Comparison of ENCODE assay signal across 18 cellular contexts in the genomic region with DNA sequence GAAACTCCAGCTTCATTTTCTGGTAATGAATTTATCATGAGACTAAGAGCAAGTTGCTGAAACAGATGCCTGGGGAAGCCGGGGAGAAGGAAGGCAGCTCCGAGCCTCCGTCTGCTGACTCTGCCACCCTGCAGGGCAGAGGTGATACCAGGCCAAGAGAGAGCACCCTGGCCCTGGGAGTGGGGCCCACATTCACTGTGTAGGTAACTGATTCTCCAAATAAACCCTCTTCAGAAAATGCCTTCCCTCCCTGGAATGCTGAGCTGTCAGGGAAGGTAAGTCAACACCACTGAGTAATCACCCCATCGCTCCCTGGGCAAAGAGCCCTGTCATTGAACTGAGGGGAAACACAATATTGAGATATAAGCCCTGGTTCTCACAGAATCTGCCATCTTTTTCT.
A peak's percentile ranks its signal among the peaks of the same experiment; 100 is the strongest.
DNase-seq lines count a peak whose midpoint lies in the region; TF ChIP-seq lines count a peak whose summit lies in the region.
"Had no signal": no experiment of that assay in that cellular context is flagged by ENCODE, and none has a peak within 500 bp of the region (broad histone marks: within the 10 kb centered on the region; RNA-seq: fewer than 3 reads in every experiment).

No MANE protein-coding gene starts in this region.

- no peak overlapping the region for H3K4ac ChIP-seq in H9 (ENCODE audit: low read depth, low read length)

- H3K36me3 Mint-ChIP-seq in H9 (ENCODE audit: insufficient read depth in 1 of 3, low read depth in 3 of 3) (no peaks in the 10 kb centered on the region), brain (no peaks in the 10 kb centered on the region)
- no peaks in the 10 kb centered on the region for H3K36me3 Mint-ChIP-seq in activated CD4-positive, alpha-beta memory T cell treated with anti-CD3 and anti-CD28 coated beads, Interleukin-2, amount 10 ng/mL, durations not matched to agents 7 days and 5 days (ENCODE audit: low read depth)
- H3K36me3 Mint-ChIP-seq in CD4-positive, alpha-beta memory T cell = no peaks in the 10 kb centered on the region
- H3K36me3 Mint-ChIP-seq: CD8-positive, alpha-beta T cell had no signal

- peaks cover 0 to 4% of the 10 kb centered on the region in 2 experiments; a peak in 3 of 4 replicates for H3K4me1 Mint-ChIP-seq in H9
- peaks cover 9% of the 10 kb centered on the region for H3K4me1 Mint-ChIP-seq in brain
- H3K4me1 Mint-ChIP-seq in activated CD4-positive, alpha-beta memory T cell treated with anti-CD3 and anti-CD28 coated beads, Interleukin-2, amount 10 ng/mL, durations not matched to agents 7 days and 5 days = no peaks in the 10 kb centered on the region
- no peaks in the 10 kb centered on the region for H3K4me1 Mint-ChIP-seq in CD4-positive, alpha-beta memory T cell

- CTCF ChIA-PET in activated CD4-positive, alpha-beta memory T cell treated with anti-CD3 and anti-CD28 coated beads, Interleukin-2, amount 10 ng/mL, durations not matched to agents 7 days and 5 days (lab: Charles Lee) = no interaction called here
- CTCF ChIA-PET in CD4-positive, alpha-beta memory T cell (lab: Charles Lee; ENCODE audit: partially characterized antibody) = no interaction called here

- H4K5ac ChIP-seq in H9 (ENCODE audit: insufficient read length, low read depth, low read length) = no peak overlapping the region

- no peaks in the 10 kb centered on the region for H3K27me3 ChIP-seq in H9 (ENCODE audit: insufficient read depth, low read length)
- no peaks in the 10 kb centered on the region for H3K27me3 ChIP-seq in left ventricle myocardium inferior (ENCODE audit: low read depth)
- H3K27me3 ChIP-seq in CD4-positive, alpha-beta memory T cell (ENCODE audit: insufficient read depth, low read length) = no peaks in the 10 kb centered on the region
- H3K27me3 ChIP-seq: BLaER1 treated with 17β-estradiol and CSF1 and Interleukin-3, amounts not matched to agents 10 nM and 100 nM; Peyer's patch; SJSA1 had no signal

- H3K27me3 Mint-ChIP-seq in H9 (ENCODE audit: low read depth) (peaks cover 1% of the 10 kb centered on the region), brain (peaks cover 3% of the 10 kb centered on the region)
- H3K27me3 Mint-ChIP-seq in activated CD4-positive, alpha-beta memory T cell treated with anti-CD3 and anti-CD28 coated beads, Interleukin-2, amount 10 ng/mL, durations not matched to agents 7 days and 5 days = no peaks in the 10 kb centered on the region
- H3K27me3 Mint-ChIP-seq in CD4-positive, alpha-beta memory T cell = peaks cover 0 to 4% of the 10 kb centered on the region in 2 donors

- no peaks in the 10 kb centered on the region for H3K79me2 ChIP-seq in H9 (ENCODE audit: insufficient read depth, low read length)

- H4K8ac ChIP-seq in H9 (replicated peaks; ENCODE audit: insufficient read length, low read depth, low read length) = no peak overlapping the region

- no peak overlapping the region for H2BK120ac ChIP-seq in H9 (ENCODE audit: low read depth, low read length, poor library complexity, severe bottlenecking)

- no peak overlapping the region for H3K14ac ChIP-seq in H9 (ENCODE audit: insufficient read depth, low read length)

- H3K9me3 ChIP-seq in H9 (ENCODE audit: control insufficient read depth, low read depth, low read length) (no peaks in the 10 kb centered on the region), left ventricle myocardium inferior (replicated peaks) (no peaks in the 10 kb centered on the region)
- H3K9me3 ChIP-seq in CD4-positive, alpha-beta memory T cell (ENCODE audit: control insufficient read depth in 1 of 2, low read length in 2 of 2) = no peaks in the 10 kb centered on the region
- H3K9me3 ChIP-seq: BLaER1 treated with 17β-estradiol and CSF1 and Interleukin-3, amounts not matched to agents 10 nM and 100 nM; Peyer's patch; SJSA1 had no signal

- no peaks in the 10 kb centered on the region for H4K20me1 ChIP-seq in H9 (ENCODE audit: control insufficient read depth, insufficient read depth, insufficient read length)
- H4K20me1 ChIP-seq: BLaER1 treated with 17β-estradiol and CSF1 and Interleukin-3, amounts not matched to agents 10 nM and 100 nM had no signal

- H3K9me3 Mint-ChIP-seq in H9 (no peaks in the 10 kb centered on the region), brain (no peaks in the 10 kb centered on the region)
- H3K9me3 Mint-ChIP-seq in activated CD4-positive, alpha-beta memory T cell treated with anti-CD3 and anti-CD28 coated beads, Interleukin-2, amount 10 ng/mL, durations not matched to agents 7 days and 5 days = no peaks in the 10 kb centered on the region
- H3K9me3 Mint-ChIP-seq in CD4-positive, alpha-beta memory T cell = no peaks in the 10 kb centered on the region

- H3T11ph ChIP-seq in H9 (ENCODE audit: low read length) = no peak overlapping the region

- H3K18ac ChIP-seq in H9 (ENCODE audit: insufficient read length, low read depth, low read length) = no peak overlapping the region

- H3K27ac ChIP-seq in H9 (ENCODE audit: insufficient read length, low read depth, low read length) (no peak overlapping the region), left ventricle myocardium inferior (replicated peaks) (peak overlapping the region; percentile 88)
- H3K27ac ChIP-seq in CD4-positive, alpha-beta memory T cell (ENCODE audit: low read depth, low read length) = no peak overlapping the region
- H3K27ac ChIP-seq: BLaER1 treated with 17β-estradiol and CSF1 and Interleukin-3, amounts not matched to agents 10 nM and 100 nM; Peyer's patch; SJSA1 had no signal

- no peak overlapping the region for H2BK12ac ChIP-seq in H9 (ENCODE audit: insufficient read length, low read depth, low read length)

- no peak overlapping the region for H4K91ac ChIP-seq in H9 (ENCODE audit: insufficient read length, low read depth, low read length)

- H2BK20ac ChIP-seq in H9 (ENCODE audit: low read depth, low read length, poor library complexity, severe bottlenecking) = no peak overlapping the region

- POLR2A ChIA-PET in activated CD4-positive, alpha-beta memory T cell treated with anti-CD3 and anti-CD28 coated beads, Interleukin-2, amount 10 ng/mL, durations not matched to agents 7 days and 5 days (lab: Charles Lee) = no interaction called here
- POLR2A ChIA-PET in CD4-positive, alpha-beta memory T cell (lab: Charles Lee; ENCODE audit: partially characterized antibody) = no interaction called here

- intact Hi-C loops in left ventricle myocardium inferior (cut with micrococcal nuclease) = no loop called here
- intact Hi-C loops in CD4-positive, alpha-beta memory T cell (cut with micrococcal nuclease) = no loop called here

- H2AFZ ChIP-seq in H9 (ENCODE audit: low read length) = no peak overlapping the region

- DNase-seq in H9 = peak; percentile 4
- DNase-seq in left ventricle myocardium inferior = no peak
- DNase-seq in pons (ENCODE audit: low spot score) = peak; percentile 3
- no peak for DNase-seq in activated CD4-positive, alpha-beta memory T cell treated with anti-CD3 and anti-CD28 coated beads, Interleukin-2, amount 10 ng/mL, durations not matched to agents 7 days and 5 days
- DNase-seq in NK-92 treated with Interleukin-12 subunit alpha and Interleukin-12 subunit beta, amount 100 ng/mL, for 24 hours (lab: John Stamatoyannopoulos, UW) = no peak
- DNase-seq in CD4-positive, alpha-beta memory T cell = no peak
- DNase-seq: CD8-positive, alpha-beta T cell; GDM1; Kasumi-1; NCI-H1417 treated with DMSO at 0.1 percent for 48 hours; NCI-H187; NCI-H2227 treated with DMSO at 0.1 percent for 48 hours; NCI-H510A treated with DMSO at 0.1 percent for 48 hours; NCI-H748 treated with DMSO at 0.1 percent for 48 hours; Peyer's patch had no signal

- H2BK15ac ChIP-seq in H9 (ENCODE audit: low read depth, low read length) = no peak overlapping the region

- no peak overlapping the region for H3K27ac Mint-ChIP-seq in H9
- H3K27ac Mint-ChIP-seq in brain = peak overlapping the region in 2 of 5 experiments; percentile 81 to 94
- no peak overlapping the region for H3K27ac Mint-ChIP-seq in activated CD4-positive, alpha-beta memory T cell treated with anti-CD3 and anti-CD28 coated beads, Interleukin-2, amount 10 ng/mL, durations not matched to agents 7 days and 5 days
- H3K27ac Mint-ChIP-seq in CD4-positive, alpha-beta memory T cell = no peak overlapping the region
- H3K27ac Mint-ChIP-seq: CD8-positive, alpha-beta T cell had no signal

- no CpG with 5 or more reads among the region's 4 CpGs for WGBS in H9 (ENCODE audit: extremely low coverage, insufficient read length, low lambda C conversion rate)

- H3K4me3 ChIP-seq in left ventricle myocardium inferior = peak overlapping the region; percentile 29
- no peak overlapping the region for H3K4me3 ChIP-seq in CD4-positive, alpha-beta memory T cell (ENCODE audit: low read length in 2 of 2)
- H3K4me3 ChIP-seq: BLaER1 treated with 17β-estradiol and CSF1 and Interleukin-3, amounts not matched to agents 10 nM and 100 nM; Peyer's patch; SJSA1 had no signal

- no peaks in the 10 kb centered on the region for H3K79me1 ChIP-seq in H9 (ENCODE audit: insufficient read depth, low read depth, low read length, poor library complexity, severe bottlenecking)

- H3K36me3 ChIP-seq in left ventricle myocardium inferior = no peaks in the 10 kb centered on the region
- no peaks in the 10 kb centered on the region for H3K36me3 ChIP-seq in CD4-positive, alpha-beta memory T cell (ENCODE audit: insufficient read depth, low read length)
- H3K36me3 ChIP-seq: BLaER1 treated with 17β-estradiol and CSF1 and Interleukin-3, amounts not matched to agents 10 nM and 100 nM; Peyer's patch; SJSA1 had no signal

- no peak overlapping the region for H3K4me3 Mint-ChIP-seq in H9
- H3K4me3 Mint-ChIP-seq in brain = peak overlapping the region in 3 of 5 experiments; percentile 18 to 53 (median 21)
- H3K4me3 Mint-ChIP-seq in activated CD4-positive, alpha-beta memory T cell treated with anti-CD3 and anti-CD28 coated beads, Interleukin-2, amount 10 ng/mL, durations not matched to agents 7 days and 5 days = no peak overlapping the region
- no peak overlapping the region for H3K4me3 Mint-ChIP-seq in CD4-positive, alpha-beta memory T cell
- H3K4me3 Mint-ChIP-seq: CD8-positive, alpha-beta T cell had no signal

- H3K56ac ChIP-seq in H9 (ENCODE audit: insufficient read length, low read depth, low read length) = no peak overlapping the region

- TF ChIP-seq CTCF in H9 (conservative IDR thresholded peaks at IDR 0.05) (no peak), brain (conservative IDR thresholded peaks at IDR 0.05) (no peak), left ventricle myocardium inferior (IDR thresholded peaks at IDR 0.05; ENCODE audit: borderline replicate concordance) (no peak)

- H3K23ac ChIP-seq in H9 (ENCODE audit: insufficient read length, low read depth, low read length) = no peak overlapping the region

- H2AK5ac ChIP-seq in H9 (ENCODE audit: insufficient read length, low read length) = no peak overlapping the region

- H3K4me1 ChIP-seq in H9 (ENCODE audit: insufficient read depth, low read length) = no peaks in the 10 kb centered on the region
- H3K4me1 ChIP-seq in left ventricle myocardium inferior = peaks cover 26% of the 10 kb centered on the region
- H3K4me1 ChIP-seq in CD4-positive, alpha-beta memory T cell (ENCODE audit: insufficient read depth, low read length) = no peaks in the 10 kb centered on the region
- H3K4me1 ChIP-seq: Peyer's patch, SJSA1 had no signal

- H3K4me2 ChIP-seq in H9 (ENCODE audit: insufficient read depth, insufficient read length, low read length) = no peak overlapping the region
- H3K4me2 ChIP-seq: BLaER1 treated with 17β-estradiol and CSF1 and Interleukin-3, amounts not matched to agents 10 nM and 100 nM had no signal

- no peaks in the 10 kb centered on the region for H3K23me2 ChIP-seq in H9 (ENCODE audit: insufficient read length, low read depth, low read length, poor library complexity, severe bottlenecking)

- H3K9ac ChIP-seq in H9 (ENCODE audit: extremely low read depth, insufficient read length, low read length) = no peak overlapping the region
- H3K9ac ChIP-seq: BLaER1 treated with 17β-estradiol and CSF1 and Interleukin-3, amounts not matched to agents 10 nM and 100 nM had no signal

- no peak overlapping the region for H2BK5ac ChIP-seq in H9 (ENCODE audit: insufficient read length, low read length)

Comparison
In these comparisons a context has a peak if more than half of its experiments do, and no peak if none do; other contexts are left out.
1. DNase-seq: peak in H9 (single experiment) and pons (single experiment); none in left ventricle myocardium inferior (single experiment), activated CD4-positive, alpha-beta memory T cell treated with anti-CD3 and anti-CD28 coated beads, Interleukin-2, amount 10 ng/mL, durations not matched to agents 7 days and 5 days (single experiment), NK-92 treated with Interleukin-12 subunit alpha and Interleukin-12 subunit beta, amount 100 ng/mL, for 24 hours (single experiment) and CD4-positive, alpha-beta memory T cell (0 of 5).
2. H3K4me3 Mint-ChIP-seq: peak in brain (3 of 5); none in H9 (0 of 2), activated CD4-positive, alpha-beta memory T cell treated with anti-CD3 and anti-CD28 coated beads, Interleukin-2, amount 10 ng/mL, durations not matched to agents 7 days and 5 days (single experiment) and CD4-positive, alpha-beta memory T cell (0 of 8).